In the genomic region with DNA sequence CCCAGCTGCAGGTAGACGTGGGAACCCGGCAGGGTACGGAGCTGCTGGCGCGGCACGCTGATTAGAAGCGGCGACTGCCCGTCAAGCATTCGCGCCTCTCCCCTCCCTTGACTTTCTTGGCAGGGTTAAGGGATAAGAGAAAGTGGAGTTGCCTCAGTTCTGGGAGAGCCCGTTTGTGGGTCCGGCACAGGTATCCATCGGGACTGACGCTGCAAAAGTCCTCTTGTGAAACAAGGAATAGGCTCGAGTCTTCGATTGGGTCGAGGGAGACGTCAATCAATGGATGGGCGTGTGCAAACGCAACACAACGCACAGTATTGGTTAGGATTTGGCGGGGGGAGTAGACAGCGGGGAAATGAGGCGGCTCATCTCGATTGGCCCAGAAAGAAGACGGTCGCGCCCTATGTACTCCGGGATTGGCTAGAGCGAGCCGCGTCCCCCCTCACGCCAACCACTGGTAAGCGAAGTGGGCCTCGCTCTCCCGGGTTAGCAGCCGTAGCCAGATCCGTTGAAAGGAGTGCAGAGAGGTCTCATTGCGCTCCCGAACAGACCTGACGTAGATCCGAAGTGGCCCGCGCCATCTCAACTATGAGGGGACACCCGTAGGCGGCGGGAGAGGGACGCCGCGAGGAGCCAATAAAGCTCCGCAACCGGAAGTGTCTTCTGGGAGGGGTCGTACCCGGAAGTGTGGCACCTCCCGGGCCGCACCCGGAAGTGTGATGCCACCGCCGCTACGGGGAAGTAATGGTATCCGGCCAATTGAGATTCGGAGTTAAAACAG, we compare ENCODE assay signal across 1 cellular context.
TF ChIP-seq lines count a peak whose summit lies in the region.

A gene (plus strand): TSS at position 713 of the 781 bp plus-strand sequence. CDS start 296 bp downstream, outside the sequence.

TF ChIP-seq in GM12878, 131 proteins besides CTCF, POLR2A, EP300 and RAD21 (continued from another document and continues in another):
- TF ChIP-seq, protein P1, sequence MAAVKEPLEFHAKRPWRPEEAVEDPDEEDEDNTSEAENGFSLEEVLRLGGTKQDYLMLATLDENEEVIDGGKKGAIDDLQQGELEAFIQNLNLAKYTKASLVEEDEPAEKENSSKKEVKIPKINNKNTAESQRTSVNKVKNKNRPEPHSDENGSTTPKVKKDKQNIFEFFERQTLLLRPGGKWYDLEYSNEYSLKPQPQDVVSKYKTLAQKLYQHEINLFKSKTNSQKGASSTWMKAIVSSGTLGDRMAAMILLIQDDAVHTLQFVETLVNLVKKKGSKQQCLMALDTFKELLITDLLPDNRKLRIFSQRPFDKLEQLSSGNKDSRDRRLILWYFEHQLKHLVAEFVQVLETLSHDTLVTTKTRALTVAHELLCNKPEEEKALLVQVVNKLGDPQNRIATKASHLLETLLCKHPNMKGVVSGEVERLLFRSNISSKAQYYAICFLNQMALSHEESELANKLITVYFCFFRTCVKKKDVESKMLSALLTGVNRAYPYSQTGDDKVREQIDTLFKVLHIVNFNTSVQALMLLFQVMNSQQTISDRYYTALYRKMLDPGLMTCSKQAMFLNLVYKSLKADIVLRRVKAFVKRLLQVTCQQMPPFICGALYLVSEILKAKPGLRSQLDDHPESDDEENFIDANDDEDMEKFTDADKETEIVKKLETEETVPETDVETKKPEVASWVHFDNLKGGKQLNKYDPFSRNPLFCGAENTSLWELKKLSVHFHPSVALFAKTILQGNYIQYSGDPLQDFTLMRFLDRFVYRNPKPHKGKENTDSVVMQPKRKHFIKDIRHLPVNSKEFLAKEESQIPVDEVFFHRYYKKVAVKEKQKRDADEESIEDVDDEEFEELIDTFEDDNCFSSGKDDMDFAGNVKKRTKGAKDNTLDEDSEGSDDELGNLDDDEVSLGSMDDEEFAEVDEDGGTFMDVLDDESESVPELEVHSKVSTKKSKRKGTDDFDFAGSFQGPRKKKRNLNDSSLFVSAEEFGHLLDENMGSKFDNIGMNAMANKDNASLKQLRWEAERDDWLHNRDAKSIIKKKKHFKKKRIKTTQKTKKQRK (IDR thresholded peaks at IDR 0.05; ENCODE audit: low read depth, low read length) = peak; percentile 81
- TF ChIP-seq RAD51 (IDR thresholded peaks at IDR 0.05) = no peak
- TF ChIP-seq, protein P2, sequence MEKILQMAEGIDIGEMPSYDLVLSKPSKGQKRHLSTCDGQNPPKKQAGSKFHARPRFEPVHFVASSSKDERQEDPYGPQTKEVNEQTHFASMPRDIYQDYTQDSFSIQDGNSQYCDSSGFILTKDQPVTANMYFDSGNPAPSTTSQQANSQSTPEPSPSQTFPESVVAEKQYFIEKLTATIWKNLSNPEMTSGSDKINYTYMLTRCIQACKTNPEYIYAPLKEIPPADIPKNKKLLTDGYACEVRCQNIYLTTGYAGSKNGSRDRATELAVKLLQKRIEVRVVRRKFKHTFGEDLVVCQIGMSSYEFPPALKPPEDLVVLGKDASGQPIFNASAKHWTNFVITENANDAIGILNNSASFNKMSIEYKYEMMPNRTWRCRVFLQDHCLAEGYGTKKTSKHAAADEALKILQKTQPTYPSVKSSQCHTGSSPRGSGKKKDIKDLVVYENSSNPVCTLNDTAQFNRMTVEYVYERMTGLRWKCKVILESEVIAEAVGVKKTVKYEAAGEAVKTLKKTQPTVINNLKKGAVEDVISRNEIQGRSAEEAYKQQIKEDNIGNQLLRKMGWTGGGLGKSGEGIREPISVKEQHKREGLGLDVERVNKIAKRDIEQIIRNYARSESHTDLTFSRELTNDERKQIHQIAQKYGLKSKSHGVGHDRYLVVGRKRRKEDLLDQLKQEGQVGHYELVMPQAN (conservative IDR thresholded peaks at IDR 0.05) = no peak; the same call in 1 of the 2 replicates
- TF ChIP-seq TCF12 (IDR thresholded peaks at IDR 0.05; ENCODE audit: low read depth, low read length) = no peak
- TF ChIP-seq PAX5 (IDR thresholded peaks at IDR 0.05; ENCODE audit: borderline replicate concordance, low read depth, low read length) = no peak; the same call in 1 of the 2 replicates
- peak; percentile 89 for TF ChIP-seq CHD2 (IDR thresholded peaks at IDR 0.05; ENCODE audit: borderline replicate concordance, low read depth, low read length)
- TF ChIP-seq BHLHE40 (IDR thresholded peaks at IDR 0.05; ENCODE audit: borderline replicate concordance in 1 of 2, low read depth in 2 of 2, low read length in 1 of 2) = peak in 1 of 2 experiments; percentile 13; a peak in 1 of 4 replicates
- TF ChIP-seq, protein P3, sequence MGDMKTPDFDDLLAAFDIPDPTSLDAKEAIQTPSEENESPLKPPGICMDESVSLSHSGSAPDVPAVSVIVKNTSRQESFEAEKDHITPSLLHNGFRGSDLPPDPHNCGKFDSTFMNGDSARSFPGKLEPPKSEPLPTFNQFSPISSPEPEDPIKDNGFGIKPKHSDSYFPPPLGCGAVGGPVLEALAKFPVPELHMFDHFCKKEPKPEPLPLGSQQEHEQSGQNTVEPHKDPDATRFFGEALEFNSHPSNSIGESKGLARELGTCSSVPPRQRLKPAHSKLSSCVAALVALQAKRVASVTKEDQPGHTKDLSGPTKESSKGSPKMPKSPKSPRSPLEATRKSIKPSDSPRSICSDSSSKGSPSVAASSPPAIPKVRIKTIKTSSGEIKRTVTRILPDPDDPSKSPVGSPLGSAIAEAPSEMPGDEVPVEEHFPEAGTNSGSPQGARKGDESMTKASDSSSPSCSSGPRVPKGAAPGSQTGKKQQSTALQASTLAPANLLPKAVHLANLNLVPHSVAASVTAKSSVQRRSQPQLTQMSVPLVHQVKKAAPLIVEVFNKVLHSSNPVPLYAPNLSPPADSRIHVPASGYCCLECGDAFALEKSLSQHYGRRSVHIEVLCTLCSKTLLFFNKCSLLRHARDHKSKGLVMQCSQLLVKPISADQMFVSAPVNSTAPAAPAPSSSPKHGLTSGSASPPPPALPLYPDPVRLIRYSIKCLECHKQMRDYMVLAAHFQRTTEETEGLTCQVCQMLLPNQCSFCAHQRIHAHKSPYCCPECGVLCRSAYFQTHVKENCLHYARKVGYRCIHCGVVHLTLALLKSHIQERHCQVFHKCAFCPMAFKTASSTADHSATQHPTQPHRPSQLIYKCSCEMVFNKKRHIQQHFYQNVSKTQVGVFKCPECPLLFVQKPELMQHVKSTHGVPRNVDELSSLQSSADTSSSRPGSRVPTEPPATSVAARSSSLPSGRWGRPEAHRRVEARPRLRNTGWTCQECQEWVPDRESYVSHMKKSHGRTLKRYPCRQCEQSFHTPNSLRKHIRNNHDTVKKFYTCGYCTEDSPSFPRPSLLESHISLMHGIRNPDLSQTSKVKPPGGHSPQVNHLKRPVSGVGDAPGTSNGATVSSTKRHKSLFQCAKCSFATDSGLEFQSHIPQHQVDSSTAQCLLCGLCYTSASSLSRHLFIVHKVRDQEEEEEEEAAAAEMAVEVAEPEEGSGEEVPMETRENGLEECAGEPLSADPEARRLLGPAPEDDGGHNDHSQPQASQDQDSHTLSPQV (IDR thresholded peaks at IDR 0.05) = peak; percentile 96
- TF ChIP-seq SMARCA5 (IDR thresholded peaks at IDR 0.05) = no peak
- TF ChIP-seq ZSCAN29 (IDR thresholded peaks at IDR 0.05) = no peak
- no peak for TF ChIP-seq PAX8 (IDR thresholded peaks at IDR 0.05)
- no peak for TF ChIP-seq BCL11A (IDR thresholded peaks at IDR 0.05; ENCODE audit: low read depth, low read length)
- no peak for TF ChIP-seq SUPT20H (IDR thresholded peaks at IDR 0.05; ENCODE audit: borderline replicate concordance, control insufficient read depth, low read depth, low read length)
- no peak for TF ChIP-seq BACH1 (IDR thresholded peaks at IDR 0.05; ENCODE audit: borderline replicate concordance)
- no peak for TF ChIP-seq SPI1 (IDR thresholded peaks at IDR 0.05; ENCODE audit: borderline replicate concordance, insufficient read depth, low read depth, low read length)
- no peak for TF ChIP-seq RB1 (IDR thresholded peaks at IDR 0.05; ENCODE audit: borderline replicate concordance)
- peak; percentile 85 for TF ChIP-seq HDGF (IDR thresholded peaks at IDR 0.05)
- peak; percentile 60 for TF ChIP-seq FOS (IDR thresholded peaks at IDR 0.05; ENCODE audit: borderline replicate concordance, extremely low read depth, insufficient read length)
- TF ChIP-seq SIN3A (IDR thresholded peaks at IDR 0.05; ENCODE audit: low read depth, low read length) = peak; percentile 45
- TF ChIP-seq KDM1A (IDR thresholded peaks at IDR 0.05; ENCODE audit: borderline replicate concordance) = no peak
- no peak for TF ChIP-seq SMAD1 (IDR thresholded peaks at IDR 0.05; ENCODE audit: low read depth, partially characterized antibody)
- TF ChIP-seq RFX5 (IDR thresholded peaks at IDR 0.05; ENCODE audit: low read depth, low read length) = peak; percentile 84
- TF ChIP-seq SREBF2 (IDR thresholded peaks at IDR 0.05; ENCODE audit: low read length) = 0 out of 2 replicates have a peak, but pooled peaks have one; percentile 28
- no peak for TF ChIP-seq JUNB (IDR thresholded peaks at IDR 0.05)
- TF ChIP-seq YY1 (IDR thresholded peaks at IDR 0.05; ENCODE audit: low read depth, low read length) = peak; percentile 29; the same call in 1 of the 2 replicates
- TF ChIP-seq SRF (IDR thresholded peaks at IDR 0.05; ENCODE audit: low read depth in 2 of 2, low read length in 2 of 2) = 0 out of 4 replicates have a peak, but pooled peaks of 1 of the 2 experiments have one; percentile 35
- TF ChIP-seq HDAC2 (IDR thresholded peaks at IDR 0.05) = no peak
- peak; percentile 59 for TF ChIP-seq CREM (IDR thresholded peaks at IDR 0.05; ENCODE audit: low read depth)
- TF ChIP-seq YBX1 (IDR thresholded peaks at IDR 0.05) = no peak
- TF ChIP-seq, protein P4, sequence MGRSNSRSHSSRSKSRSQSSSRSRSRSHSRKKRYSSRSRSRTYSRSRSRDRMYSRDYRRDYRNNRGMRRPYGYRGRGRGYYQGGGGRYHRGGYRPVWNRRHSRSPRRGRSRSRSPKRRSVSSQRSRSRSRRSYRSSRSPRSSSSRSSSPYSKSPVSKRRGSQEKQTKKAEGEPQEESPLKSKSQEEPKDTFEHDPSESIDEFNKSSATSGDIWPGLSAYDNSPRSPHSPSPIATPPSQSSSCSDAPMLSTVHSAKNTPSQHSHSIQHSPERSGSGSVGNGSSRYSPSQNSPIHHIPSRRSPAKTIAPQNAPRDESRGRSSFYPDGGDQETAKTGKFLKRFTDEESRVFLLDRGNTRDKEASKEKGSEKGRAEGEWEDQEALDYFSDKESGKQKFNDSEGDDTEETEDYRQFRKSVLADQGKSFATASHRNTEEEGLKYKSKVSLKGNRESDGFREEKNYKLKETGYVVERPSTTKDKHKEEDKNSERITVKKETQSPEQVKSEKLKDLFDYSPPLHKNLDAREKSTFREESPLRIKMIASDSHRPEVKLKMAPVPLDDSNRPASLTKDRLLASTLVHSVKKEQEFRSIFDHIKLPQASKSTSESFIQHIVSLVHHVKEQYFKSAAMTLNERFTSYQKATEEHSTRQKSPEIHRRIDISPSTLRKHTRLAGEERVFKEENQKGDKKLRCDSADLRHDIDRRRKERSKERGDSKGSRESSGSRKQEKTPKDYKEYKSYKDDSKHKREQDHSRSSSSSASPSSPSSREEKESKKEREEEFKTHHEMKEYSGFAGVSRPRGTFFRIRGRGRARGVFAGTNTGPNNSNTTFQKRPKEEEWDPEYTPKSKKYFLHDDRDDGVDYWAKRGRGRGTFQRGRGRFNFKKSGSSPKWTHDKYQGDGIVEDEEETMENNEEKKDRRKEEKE (IDR thresholded peaks at IDR 0.05) = no peak
- TF ChIP-seq DPF2 (IDR thresholded peaks at IDR 0.05) = peak; percentile 77; the same call in 1 of the 2 replicates
- no peak for TF ChIP-seq EZH2 (IDR thresholded peaks at IDR 0.05; ENCODE audit: borderline replicate concordance, control insufficient read depth, low read depth, low read length)
- no peak for TF ChIP-seq BMI1 (IDR thresholded peaks at IDR 0.05; ENCODE audit: borderline replicate concordance)
- TF ChIP-seq GABPA (IDR thresholded peaks at IDR 0.05; ENCODE audit: low read depth) = peak; percentile 94
- TF ChIP-seq, protein P5, sequence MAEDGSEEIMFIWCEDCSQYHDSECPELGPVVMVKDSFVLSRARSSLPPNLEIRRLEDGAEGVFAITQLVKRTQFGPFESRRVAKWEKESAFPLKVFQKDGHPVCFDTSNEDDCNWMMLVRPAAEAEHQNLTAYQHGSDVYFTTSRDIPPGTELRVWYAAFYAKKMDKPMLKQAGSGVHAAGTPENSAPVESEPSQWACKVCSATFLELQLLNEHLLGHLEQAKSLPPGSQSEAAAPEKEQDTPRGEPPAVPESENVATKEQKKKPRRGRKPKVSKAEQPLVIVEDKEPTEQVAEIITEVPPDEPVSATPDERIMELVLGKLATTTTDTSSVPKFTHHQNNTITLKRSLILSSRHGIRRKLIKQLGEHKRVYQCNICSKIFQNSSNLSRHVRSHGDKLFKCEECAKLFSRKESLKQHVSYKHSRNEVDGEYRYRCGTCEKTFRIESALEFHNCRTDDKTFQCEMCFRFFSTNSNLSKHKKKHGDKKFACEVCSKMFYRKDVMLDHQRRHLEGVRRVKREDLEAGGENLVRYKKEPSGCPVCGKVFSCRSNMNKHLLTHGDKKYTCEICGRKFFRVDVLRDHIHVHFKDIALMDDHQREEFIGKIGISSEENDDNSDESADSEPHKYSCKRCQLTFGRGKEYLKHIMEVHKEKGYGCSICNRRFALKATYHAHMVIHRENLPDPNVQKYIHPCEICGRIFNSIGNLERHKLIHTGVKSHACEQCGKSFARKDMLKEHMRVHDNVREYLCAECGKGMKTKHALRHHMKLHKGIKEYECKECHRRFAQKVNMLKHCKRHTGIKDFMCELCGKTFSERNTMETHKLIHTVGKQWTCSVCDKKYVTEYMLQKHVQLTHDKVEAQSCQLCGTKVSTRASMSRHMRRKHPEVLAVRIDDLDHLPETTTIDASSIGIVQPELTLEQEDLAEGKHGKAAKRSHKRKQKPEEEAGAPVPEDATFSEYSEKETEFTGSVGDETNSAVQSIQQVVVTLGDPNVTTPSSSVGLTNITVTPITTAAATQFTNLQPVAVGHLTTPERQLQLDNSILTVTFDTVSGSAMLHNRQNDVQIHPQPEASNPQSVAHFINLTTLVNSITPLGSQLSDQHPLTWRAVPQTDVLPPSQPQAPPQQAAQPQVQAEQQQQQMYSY (CRISPR knock-in tag; IDR thresholded peaks at IDR 0.05) = no peak
- no peak for TF ChIP-seq TCF7 (IDR thresholded peaks at IDR 0.05; ENCODE audit: borderline replicate concordance)
- no peak for TF ChIP-seq STAT3 (IDR thresholded peaks at IDR 0.05; ENCODE audit: low read depth, low read length)
- TF ChIP-seq SMAD5 (IDR thresholded peaks at IDR 0.05; ENCODE audit: low read depth) = peak; percentile 45
- TF ChIP-seq, protein P6, sequence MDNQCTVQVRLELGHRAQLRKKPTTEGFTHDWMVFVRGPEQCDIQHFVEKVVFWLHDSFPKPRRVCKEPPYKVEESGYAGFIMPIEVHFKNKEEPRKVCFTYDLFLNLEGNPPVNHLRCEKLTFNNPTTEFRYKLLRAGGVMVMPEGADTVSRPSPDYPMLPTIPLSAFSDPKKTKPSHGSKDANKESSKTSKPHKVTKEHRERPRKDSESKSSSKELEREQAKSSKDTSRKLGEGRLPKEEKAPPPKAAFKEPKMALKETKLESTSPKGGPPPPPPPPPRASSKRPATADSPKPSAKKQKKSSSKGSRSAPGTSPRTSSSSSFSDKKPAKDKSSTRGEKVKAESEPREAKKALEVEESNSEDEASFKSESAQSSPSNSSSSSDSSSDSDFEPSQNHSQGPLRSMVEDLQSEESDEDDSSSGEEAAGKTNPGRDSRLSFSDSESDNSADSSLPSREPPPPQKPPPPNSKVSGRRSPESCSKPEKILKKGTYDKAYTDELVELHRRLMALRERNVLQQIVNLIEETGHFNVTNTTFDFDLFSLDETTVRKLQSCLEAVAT (IDR thresholded peaks at IDR 0.05) = peak; percentile 66
- peak; percentile 79 for TF ChIP-seq NBN (IDR thresholded peaks at IDR 0.05)
- TF ChIP-seq ATF7 (IDR thresholded peaks at IDR 0.05; ENCODE audit: low read depth) = peak; percentile 68
- TF ChIP-seq MYB (IDR thresholded peaks at IDR 0.05; ENCODE audit: borderline replicate concordance, low read depth, low read length) = no peak
